Comparison of ENCODE assay signal across 9 cellular contexts in genomic region chr22:37427128-37427710, GRCh38. TPM values are rescaled to one million over a fixed set of nuclear protein-coding genes. Genes with fewer than 3 reads are reported as not detected.
DNase-seq lines count a peak whose midpoint lies in the region; ATAC-seq, FAIRE-seq and TF ChIP-seq lines count a peak whose summit lies in the region.
"Had no signal": no experiment of that assay in that cellular context is flagged by ENCODE, and none has a peak within 500 bp of the region (broad histone marks: within the 10 kb centered on the region; RNA-seq: fewer than 3 reads in every experiment).

Gene ELFN2 (minus strand): TSS chr22:37427479. CDS start chr22:37375534, 51,945 bp downstream.

- peak within 1 kb of the TSS; percentile 65 for H3K4me3 ChIP-seq in WI38 (ENCODE audit: low read depth, low read length)
- H3K4me3 ChIP-seq in right cardiac atrium (ENCODE audit: low read length) = peak within 1 kb of the TSS; percentile 66
- H3K4me3 ChIP-seq in skeletal muscle satellite cell (ENCODE audit: low read length) = peak within 1 kb of the TSS; percentile 75

- H3K9me3 ChIP-seq in right cardiac atrium (ENCODE audit: control insufficient read depth, low read length) (no peaks in the 10 kb centered on the region), skeletal muscle satellite cell (replicated peaks; ENCODE audit: low read length) (no peaks in the 10 kb centered on the region)

- H3K9ac ChIP-seq in skeletal muscle satellite cell (ENCODE audit: low read depth, low read length) = peak within 1 kb of the TSS; percentile 69

- no peak within 1 kb of the TSS for H3K27ac ChIP-seq in right cardiac atrium (ENCODE audit: low read length)

- peak; percentile 44 for DNase-seq in H54 (ENCODE audit: insufficient read length, low spot score)
- peak in 2 of 3 donors; percentile 75 to 77 for DNase-seq in right cardiac atrium
- DNase-seq in GF-D8 (lab: John Stamatoyannopoulos, UW) = no peak
- no peak for DNase-seq in activated CD4-positive, alpha-beta T cell treated with anti-CD3 and anti-CD28 coated beads, Interleukin-2, amount 50 U/mL, for 1 hour
- DNase-seq in cerebellum (ENCODE audit: low spot score) = no peak
- DNase-seq in stimulated activated CD4-positive, alpha-beta T cell treated with anti-CD3 and anti-CD28 coated beads, Interleukin-4, amount 100 ng/mL, for 24 hours = no peak
- DNase-seq: activated CD4-positive, alpha-beta T cell treated with anti-CD3 and anti-CD28 coated beads for 36 hours had no signal

- peak within 1 kb of the TSS; percentile 84 for H3K4me2 ChIP-seq in skeletal muscle satellite cell (ENCODE audit: low read length)

- H3K4me1 ChIP-seq in right cardiac atrium (ENCODE audit: control insufficient read depth, insufficient read depth, low read length) (no peaks in the 10 kb centered on the region), skeletal muscle satellite cell (ENCODE audit: control insufficient read depth, insufficient read depth, low read length) (peaks cover 35% of the 10 kb centered on the region)

- ATAC-seq in right cardiac atrium = peak in 1 of 2 donors; percentile 18
- ATAC-seq: activated CD4-positive, alpha-beta T cell treated with anti-CD3 and anti-CD28 coated beads for 36 hours had no signal

- no peaks in the 10 kb centered on the region for H3K36me3 ChIP-seq in skeletal muscle satellite cell (ENCODE audit: insufficient read depth, low read length)

- TF ChIP-seq POLR2A in H54 (IDR thresholded peaks at IDR 0.05; ENCODE audit: low read depth, low read length) = 0 out of 2 replicates have a peak, but pooled peaks have one; percentile 22

- intact Hi-C loops in right cardiac atrium (cut with DNase I) = loop anchor here in 2 of 4 donors (2.0 to 10.0 kb wide), 2 partner anchors 108 to 112 kb away; no protein-coding TSS in a partner anchor

- H3K27me3 ChIP-seq in right cardiac atrium (ENCODE audit: control insufficient read depth, insufficient read depth) = no peaks in the 10 kb centered on the region
- peaks cover 26% of the 10 kb centered on the region for H3K27me3 ChIP-seq in skeletal muscle satellite cell (ENCODE audit: control insufficient read depth, insufficient read depth, low read length)

- no peak for FAIRE-seq in H54 (lab: Jason Lieb, UNC)

- no peak for TF ChIP-seq CTCF in WI38 (IDR thresholded peaks at IDR 0.05; ENCODE audit: low read depth, low read length)

- WGBS in right cardiac atrium = 1% methylated on average over 70 of the region's 72 CpGs

RNA-seq across cellular contexts. Expression of gene ELFN2, which starts in this region (rescaled TPM):
- total RNA-seq in right cardiac atrium (under 1 TPM in 2 of 4 donors, not detected in 2; 0.03 to 0.06 TPM), cerebellum (5.7 TPM)
- 0.05 TPM for polyA plus RNA-seq in right cardiac atrium
- 0.22 and 2.0 TPM in 2 replicates for total RNA-seq in skeletal muscle satellite cell (2012; rRNA removed)

Comparison
In these comparisons a context has a peak if more than half of its experiments do, and no peak if none do; other contexts are left out.
1. Peak in DNase-seq and H3K4me3 ChIP-seq in right cardiac atrium; RNA of the gene not detected or under 1 TPM.